In the genomic region with DNA sequence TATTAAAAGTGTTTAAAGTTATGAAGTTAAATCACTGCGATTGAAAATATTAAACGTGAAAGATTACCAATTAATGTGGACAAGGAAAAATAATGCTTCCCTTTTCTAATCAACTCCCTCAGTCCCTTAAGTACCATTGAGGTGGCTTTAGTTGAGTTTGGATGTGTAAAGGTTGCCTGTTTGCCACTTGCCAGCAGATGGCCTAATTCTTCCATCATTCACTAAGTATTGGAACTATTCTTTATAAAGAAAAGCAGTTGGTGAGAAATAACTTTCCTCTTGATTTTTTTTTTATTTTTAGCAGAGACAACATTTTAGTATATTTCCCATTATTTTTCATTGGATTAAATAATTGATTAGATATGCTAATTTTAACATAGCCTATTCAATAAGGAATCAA, we compare ENCODE assay signal across 9 cellular contexts.
A peak's percentile ranks its signal among the peaks of the same experiment; 100 is the strongest.
DNase-seq lines count a peak whose midpoint lies in the region; ATAC-seq and TF ChIP-seq lines count a peak whose summit lies in the region.
"Had no signal": no experiment of that assay in that cellular context is flagged by ENCODE, and none has a peak within 500 bp of the region (broad histone marks: within the 10 kb centered on the region; RNA-seq: fewer than 3 reads in every experiment).

No MANE protein-coding gene starts in this region.

- no peak for ATAC-seq in HG02884 (IDR thresholded peaks at IDR 0.05; ENCODE audit: unreplicated experiment)
- ATAC-seq in HG02973 (IDR thresholded peaks at IDR 0.05; ENCODE audit: unreplicated experiment), result no peak

- DNase-seq in AML-193 (lab: John Stamatoyannopoulos, UW) (peak; percentile 12 to 25), GM13977 (ENCODE audit: low spot score) (peak; percentile 6), RKO (ENCODE audit: low spot score) (peak; percentile 39), iPS DF 19.7 (ENCODE audit: low read depth, low spot score) (peak; percentile 2), HFFc6 (no peak)
- no peak for DNase-seq in activated CD4-positive, alpha-beta T cell treated with anti-CD3 and anti-CD28 coated beads for 48 hours
- DNase-seq: GDM1 had no signal

- H3K9me3 Mint-ChIP-seq in HFFc6, result peaks cover 21% of the 10 kb centered on the region

- no peak overlapping the region for H3K4me3 Mint-ChIP-seq in HFFc6

- H3K4me1 Mint-ChIP-seq in HFFc6 (ENCODE audit: low read depth), result no peaks in the 10 kb centered on the region

- in situ Hi-C loops in GM13977 (cut with MboI; ENCODE audit: low pct_unique_long_range_greater_than_20kb, low sequenced_read_pairs, unreplicated experiment), result no loop called here

- H3K36me3 Mint-ChIP-seq in HFFc6 (ENCODE audit: low read depth), result no peaks in the 10 kb centered on the region; the same call in 1 of the 2 replicates

- TF ChIP-seq CTCF in GM13977 (IDR thresholded peaks at IDR 0.05; ENCODE audit: extremely low read depth, insufficient read depth, missing control alignments) (peak; percentile 47), HFFc6 (IDR thresholded peaks at IDR 0.05) (no peak)

- no peak overlapping the region for H3K27ac Mint-ChIP-seq in HFFc6

- H3K27me3 Mint-ChIP-seq in HFFc6 (ENCODE audit: insufficient read depth), result no peaks in the 10 kb centered on the region

Comparison
In these comparisons a context has a peak if more than half of its experiments do, and no peak if none do; other contexts are left out.
1. DNase-seq: peak in AML-193 (2 of 2), GM13977 (single experiment), RKO (single experiment) and iPS DF 19.7 (single experiment); none in HFFc6 (single experiment) and activated CD4-positive, alpha-beta T cell treated with anti-CD3 and anti-CD28 coated beads for 48 hours (single experiment).